In the genomic region with DNA sequence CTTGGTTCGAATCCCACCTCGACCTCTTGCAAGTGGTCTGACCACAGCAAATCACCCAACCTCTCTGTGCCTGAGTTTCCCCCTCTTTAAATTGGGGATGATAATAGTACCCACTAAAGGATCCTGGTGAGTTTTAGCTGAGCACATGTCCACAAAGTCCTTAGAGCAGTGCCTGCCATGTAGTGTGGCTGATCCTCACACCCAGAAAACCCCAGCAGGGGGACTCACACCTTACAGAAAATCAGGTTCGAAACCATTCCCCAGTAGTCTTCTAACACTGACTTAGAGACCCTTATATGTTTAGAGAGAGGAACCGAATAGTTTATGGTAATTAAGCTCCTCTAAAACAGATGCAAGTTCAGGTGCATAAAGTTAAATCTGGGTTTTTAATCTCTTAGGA, we compare ENCODE assay signal across 30 cellular contexts.
"Had no signal": no experiment of that assay in that cellular context is flagged by ENCODE, and none has a peak within 500 bp of the region (broad histone marks: within the 10 kb centered on the region; RNA-seq: fewer than 3 reads in every experiment).

No MANE protein-coding gene starts in this region.

- DNase-seq: colonic mucosa; effector CD8-positive, alpha-beta T cell; foreskin keratinocyte; heart left ventricle; kidney; mucosa of descending colon; naive B cell; ovary; posterior cingulate gyrus; psoas muscle; right cardiac atrium; sigmoid colon; spleen; stimulated activated CD4-positive, alpha-beta T cell treated with anti-CD3 and anti-CD28 coated beads, Interleukin-4, amount 100 ng/mL, for 4 hours; stimulated activated naive CD8-positive, alpha-beta T cell treated with anti-CD3 and anti-CD28 coated beads, Interleukin-15, Interleukin-2, amounts not matched to agents 100 U/mL and 50 U/mL, for 24 hours; upper lobe of left lung had no signal

- H3K36me3 Mint-ChIP-seq: naive B cell; natural killer cell treated with Interleukin-12 subunit alpha and Interleukin-12 subunit beta and Interleukin-15 and Interleukin-18, amount 100 ng/mL, for 72 hours had no signal

- H3K4me1 Mint-ChIP-seq: naive B cell; stimulated activated memory B cell treated with anti-CD40 and anti-IgM and Interleukin-4, amounts not matched to agents 10 μg/mL and 1 μg/mL and 100 μg/mL, for 72 hours had no signal

- H2AFZ ChIP-seq: hepatocyte had no signal

- H3K9me3 ChIP-seq: colonic mucosa, esophagus muscularis mucosa, gastroesophageal sphincter, heart left ventricle, mucosa of descending colon, ovary, psoas muscle, sigmoid colon, spleen, tibial nerve, upper lobe of left lung had no signal

- H3K4me1 ChIP-seq: colonic mucosa, psoas muscle had no signal

- H3K27me3 Mint-ChIP-seq: dendritic cell treated with granulocyte-macrophage colony-stimulating factor and Interleukin-4, amounts not matched to agents 40 ng/mL and 50 ng/mL, for 4 days; memory B cell; naive B cell; natural killer cell treated with Interleukin-12 subunit alpha and Interleukin-12 subunit beta and Interleukin-15 and Interleukin-18, amount 100 ng/mL, for 72 hours; stimulated activated memory B cell treated with anti-CD40 and anti-IgM and Interleukin-4, amounts not matched to agents 10 μg/mL and 1 μg/mL and 100 μg/mL, for 72 hours had no signal

- FAIRE-seq: endothelial cell of umbilical vein, kidney, urothelium cell line had no signal

- H3K4me3 ChIP-seq: colonic mucosa, esophagus muscularis mucosa, gastroesophageal sphincter, heart left ventricle, hepatocyte, lung, mucosa of descending colon, ovary, psoas muscle, sigmoid colon, skin epidermis, spleen, tibial nerve, upper lobe of left lung had no signal

- H3K9me3 Mint-ChIP-seq: dendritic cell treated with granulocyte-macrophage colony-stimulating factor and Interleukin-4, amounts not matched to agents 40 ng/mL and 50 ng/mL, for 4 days; memory B cell; mesothelial cell of epicardium; naive B cell; natural killer cell treated with Interleukin-12 subunit alpha and Interleukin-12 subunit beta and Interleukin-15 and Interleukin-18, amount 100 ng/mL, for 72 hours; neural crest cell; stimulated activated memory B cell treated with anti-CD40 and anti-IgM and Interleukin-4, amounts not matched to agents 10 μg/mL and 1 μg/mL and 100 μg/mL, for 72 hours had no signal

- H3K27ac ChIP-seq: colonic mucosa, esophagus muscularis mucosa, foreskin keratinocyte, gastroesophageal sphincter, heart left ventricle, hepatocyte, ovary, psoas muscle, sigmoid colon, skin epidermis, spleen, tibial nerve, upper lobe of left lung had no signal

- H3K27me3 ChIP-seq: colonic mucosa, esophagus muscularis mucosa, foreskin keratinocyte, gastroesophageal sphincter, heart left ventricle, hepatocyte, ovary, sigmoid colon, spleen, tibial nerve, upper lobe of left lung had no signal

- H3K36me3 ChIP-seq: colonic mucosa, ovary had no signal

- H3K4me3 Mint-ChIP-seq: dendritic cell treated with granulocyte-macrophage colony-stimulating factor and Interleukin-4, amounts not matched to agents 40 ng/mL and 50 ng/mL, for 4 days; memory B cell; mesothelial cell of epicardium; naive B cell; natural killer cell treated with Interleukin-12 subunit alpha and Interleukin-12 subunit beta and Interleukin-15 and Interleukin-18, amount 100 ng/mL, for 72 hours; neural crest cell; stimulated activated memory B cell treated with anti-CD40 and anti-IgM and Interleukin-4, amounts not matched to agents 10 μg/mL and 1 μg/mL and 100 μg/mL, for 72 hours had no signal

- H3K27ac Mint-ChIP-seq: dendritic cell treated with granulocyte-macrophage colony-stimulating factor and Interleukin-4, amounts not matched to agents 40 ng/mL and 50 ng/mL, for 4 days; memory B cell; mesothelial cell of epicardium; natural killer cell treated with Interleukin-12 subunit alpha and Interleukin-12 subunit beta and Interleukin-15 and Interleukin-18, amount 100 ng/mL, for 72 hours; stimulated activated memory B cell treated with anti-CD40 and anti-IgM and Interleukin-4, amounts not matched to agents 10 μg/mL and 1 μg/mL and 100 μg/mL, for 72 hours had no signal

- H3K4me2 ChIP-seq: hepatocyte had no signal
